In the genomic region with DNA sequence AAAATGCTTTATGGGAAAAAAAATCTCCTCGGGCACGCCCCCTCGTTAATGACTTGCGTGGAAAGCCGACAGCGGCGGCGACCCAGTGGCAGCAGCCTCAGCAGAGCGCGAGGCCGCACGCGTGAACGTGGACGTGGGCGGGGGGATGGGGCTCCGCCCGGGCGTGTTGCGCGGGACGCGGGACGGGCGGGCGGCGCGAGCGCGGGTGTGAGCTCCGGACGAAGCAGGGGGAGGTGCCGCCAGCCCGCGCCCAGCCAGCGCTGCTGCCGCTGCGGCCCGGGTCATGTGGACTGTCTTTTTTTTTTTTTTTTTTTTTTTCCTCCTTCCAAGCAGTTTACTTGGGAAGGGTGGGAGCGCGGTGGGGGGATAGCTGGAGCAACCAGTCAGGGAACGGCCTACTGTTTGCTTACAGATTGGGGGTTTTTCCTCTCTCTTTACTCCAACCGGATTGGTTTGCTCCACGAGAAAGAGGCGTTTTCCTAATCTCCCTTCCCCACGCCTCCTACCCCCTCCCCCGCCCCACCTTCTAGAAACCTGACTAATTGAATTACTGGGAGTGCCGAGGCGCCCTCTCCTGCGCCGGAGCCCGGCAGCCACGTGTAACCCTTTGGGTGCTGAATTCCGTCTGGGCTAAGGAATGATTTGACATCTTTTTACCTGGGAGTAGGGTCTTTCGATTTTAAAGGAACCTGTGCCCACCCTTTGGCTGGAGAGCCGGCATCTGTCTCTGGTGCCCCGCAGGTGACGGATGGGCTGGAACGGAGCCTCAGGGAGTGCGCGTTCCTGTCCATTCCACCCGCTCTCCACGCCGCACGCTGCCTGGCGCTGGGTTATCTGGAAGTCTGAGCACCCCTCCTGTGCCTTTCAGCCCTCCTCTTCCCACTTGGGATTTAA, we compare ENCODE assay signal across 8 cellular contexts. TPM values are rescaled to one million over a fixed set of nuclear protein-coding genes. Genes with fewer than 3 reads are reported as not detected.
DNase-seq lines count a peak whose midpoint lies in the region; ATAC-seq lines count a peak whose summit lies in the region.

No MANE protein-coding gene starts in this region.

- in situ Hi-C loops in HAP-1 (cut with MboI; ENCODE audit: low sequenced_read_pairs): loop anchor here (25.0 kb wide), 2 partner anchors 210 to 435 kb away; no protein-coding TSS in a partner anchor

- peaks cover 24% of the 10 kb centered on the region for H3K4me1 Mint-ChIP-seq in activated T-cell treated with anti-CD3 and anti-CD28 coated beads, Interleukin-2, amount 50 U/mL, for 72 hours (ENCODE audit: low read depth)

- no peaks in the 10 kb centered on the region for H3K9me3 ChIP-seq in HAP-1

- no peaks in the 10 kb centered on the region for H3K36me3 ChIP-seq in HAP-1 (replicated peaks)

- peaks cover 77% of the 10 kb centered on the region for H3K27me3 Mint-ChIP-seq in activated T-cell treated with anti-CD3 and anti-CD28 coated beads, Interleukin-2, amount 50 U/mL, for 72 hours (ENCODE audit: low read depth)

- peak overlapping the region; percentile 67 for H3K4me3 ChIP-seq in HAP-1

- H3K27me3 ChIP-seq in HAP-1 (ENCODE audit: low read depth): no peaks in the 10 kb centered on the region

- no peaks in the 10 kb centered on the region for H3K36me3 Mint-ChIP-seq in activated T-cell treated with anti-CD3 and anti-CD28 coated beads, Interleukin-2, amount 50 U/mL, for 72 hours (ENCODE audit: insufficient read depth in 2 of 2)

- H3K9me3 Mint-ChIP-seq in activated T-cell treated with anti-CD3 and anti-CD28 coated beads, Interleukin-2, amount 50 U/mL, for 72 hours: no peaks in the 10 kb centered on the region

- H3K4me1 ChIP-seq in HAP-1: peaks cover 11% of the 10 kb centered on the region

- peak in 1 of 2 donors; percentile 20 for ATAC-seq in activated T-cell treated with anti-CD3 and anti-CD28 coated beads, Interleukin-2, amount 50 U/mL, for 72 hours (replicated peaks in 1 of 2)
- ATAC-seq in GM21381 (IDR thresholded peaks at IDR 0.05; ENCODE audit: unreplicated experiment): no peak

- DNase-seq in CD1c-positive myeloid dendritic cell (ENCODE audit: extremely low spot score) (peak; percentile 18), HAP-1 (ENCODE audit: low spot score in 2 of 2) (peak; percentile 96 to 100), NCI-H226 (peak; percentile 96), fibroblast of the conjunctiva (ENCODE audit: low read depth) (peak; percentile 98), myocyte (ENCODE audit: low read depth) (peak; percentile 92), ureter (ENCODE audit: low spot score) (peak; percentile 89)
- DNase-seq in activated T-cell treated with anti-CD3 and anti-CD28 coated beads, Interleukin-2, amount 50 U/mL, for 72 hours: peak; percentile 17 to 31

- H3K4me3 Mint-ChIP-seq in activated T-cell treated with anti-CD3 and anti-CD28 coated beads, Interleukin-2, amount 50 U/mL, for 72 hours: peak overlapping the region; percentile 87 to 89

- no peak overlapping the region for H3K27ac Mint-ChIP-seq in activated T-cell treated with anti-CD3 and anti-CD28 coated beads, Interleukin-2, amount 50 U/mL, for 72 hours

RNA-seq across cellular contexts. Expression of a gene that starts 1.7 kb away (rescaled TPM):
- under 1 TPM in 1 of 2 donors, not detected in 1; 0.35 TPM for total RNA-seq in activated T-cell treated with anti-CD3 and anti-CD28 coated beads, Interleukin-2, amount 50 U/mL, for 72 hours
- total RNA-seq in myocyte (8.2 and 18.2 TPM in 2 replicates), ureter (60.4 TPM)
- 8.2 TPM for polyA plus RNA-seq in myocyte (2012)

Comparison
In these comparisons a context has a peak if more than half of its experiments do, and no peak if none do; other contexts are left out.
1. DNase-seq: peak in every context shown above with its lines; median percentile 98 in HAP-1; 98 in fibroblast of the conjunctiva; 96 in NCI-H226; 92 in myocyte; 89 in ureter; 24 in activated T-cell treated with anti-CD3 and anti-CD28 coated beads, Interleukin-2, amount 50 U/mL, for 72 hours; 18 in CD1c-positive myeloid dendritic cell.